39 cellular contexts compared by ENCODE assay signal in the genomic region with DNA sequence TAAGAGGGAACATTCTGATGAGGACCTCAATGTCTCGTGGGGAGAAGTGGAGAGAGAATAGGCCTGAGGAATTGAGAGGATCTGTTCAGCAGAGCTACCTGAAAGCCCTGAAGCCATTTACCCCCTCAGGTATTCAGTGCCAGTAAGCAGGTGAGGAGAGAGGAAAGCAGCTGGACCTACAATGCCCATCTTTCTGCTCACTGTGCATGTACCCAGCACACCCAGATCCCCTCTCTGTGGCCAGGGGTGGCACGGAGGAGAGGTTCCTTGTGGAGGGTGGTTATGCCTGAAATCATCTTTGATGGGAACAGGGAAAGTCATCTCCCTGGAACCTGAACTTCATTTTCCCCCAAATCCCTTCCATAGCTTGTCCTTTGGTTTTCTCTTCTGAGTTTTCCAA.
"Had no signal": no experiment of that assay in that cellular context is flagged by ENCODE, and none has a peak within 500 bp of the region (broad histone marks: within the 10 kb centered on the region; RNA-seq: fewer than 3 reads in every experiment).

No MANE protein-coding gene starts in this region.

- H3K27me3 Mint-ChIP-seq: central memory CD8-positive, alpha-beta T cell had no signal

- H3K4me3 ChIP-seq: adrenal gland, ascending aorta, body of pancreas, breast epithelium, cardiac muscle cell had no signal

- DNase-seq: activated effector memory CD4-positive, alpha-beta T cell treated with anti-CD3 and anti-CD28 coated beads, Interleukin-2, amount 50 U/mL, for 16 hours; activated effector memory CD4-positive, alpha-beta T cell treated with Interleukin-2 at 50 U/mL for 16 hours; activated gamma-delta T cell; activated gamma-delta T cell treated with Interleukin-2 at 50 U/mL for 16 hours; activated naive CD4-positive, alpha-beta T cell; activated naive CD4-positive, alpha-beta T cell treated with anti-CD3 and anti-CD28 coated beads for 36 hours; activated naive CD4-positive, alpha-beta T cell treated with anti-CD3 and anti-CD28 coated beads, Interleukin-2, amount 10 ng/mL, durations not matched to agents 7 days and 5 days; activated naive CD4-positive, alpha-beta T cell treated with anti-CD3 and anti-CD28 coated beads, Interleukin-2, amount 50 U/mL, for 16 hours; activated naive CD4-positive, alpha-beta T cell treated with Interleukin-2 at 50 U/mL for 16 hours; activated naive CD8-positive, alpha-beta T cell treated with anti-CD3 and anti-CD28 coated beads for 36 hours; activated naive CD8-positive, alpha-beta T cell treated with anti-CD3 and anti-CD28 coated beads, Interleukin-2, amount 10 ng/mL, durations not matched to agents 7 days and 5 days; activated naive CD8-positive, alpha-beta T cell treated with anti-CD3 and anti-CD28 coated beads, Interleukin-2, amount 50 U/mL, for 24 hours; activated T-cell treated with anti-CD3 and anti-CD28 coated beads for 4 hours; activated T-cell treated with anti-CD3 and anti-CD28 coated beads, Interleukin-2, amount 50 U/mL, for 1 hour; activated T-cell treated with anti-CD3 and anti-CD28 coated beads, Interleukin-2, amount 50 U/mL, for 24 hours; activated T-cell treated with anti-CD3 and anti-CD28 coated beads, Interleukin-2, amount 50 U/mL, for 4 hours; activated T-cell treated with anti-CD3 and anti-CD28 coated beads, Interleukin-2, amount 50 U/mL, for 48 hours; activated T-cell treated with anti-CD3 and anti-CD28 coated beads, Interleukin-2, amount 50 U/mL, for 72 hours; adrenal gland; amniotic stem cell; amygdala; anterior cingulate cortex; aorta; body of pancreas; brain microvascular endothelial cell; caudate nucleus; central memory CD4-positive, alpha-beta T cell; cerebellar nuclear complex had no signal

- H3K9me3 Mint-ChIP-seq: activated naive CD4-positive, alpha-beta T cell treated with anti-CD3 and anti-CD28 coated beads for 36 hours; activated naive CD4-positive, alpha-beta T cell treated with anti-CD3 and anti-CD28 coated beads, Interleukin-2, amount 10 ng/mL, durations not matched to agents 7 days and 5 days; activated naive CD4-positive, alpha-beta T cell treated with anti-CD3 and anti-CD28 coated beads, Interleukin-2, amount 50 U/mL, for 24 hours; activated naive CD4-positive, alpha-beta T cell treated with anti-CD3 and anti-CD28 coated beads, Interleukin-2, amount 50 U/mL, for 72 hours; activated naive CD8-positive, alpha-beta T cell treated with anti-CD3 and anti-CD28 coated beads for 36 hours; activated naive CD8-positive, alpha-beta T cell treated with anti-CD3 and anti-CD28 coated beads, Interleukin-2, amount 10 ng/mL, durations not matched to agents 7 days and 5 days; activated naive CD8-positive, alpha-beta T cell treated with anti-CD3 and anti-CD28 coated beads, Interleukin-2, amount 50 U/mL, for 24 hours; activated T-cell treated with anti-CD3 and anti-CD28 coated beads, Interleukin-2, amount 50 U/mL, for 24 hours; activated T-cell treated with anti-CD3 and anti-CD28 coated beads, Interleukin-2, amount 50 U/mL, for 4 hours; activated T-cell treated with anti-CD3 and anti-CD28 coated beads, Interleukin-2, amount 50 U/mL, for 72 hours; activated T-helper 1 cell treated with anti-CD3 and anti-CD28 coated beads, Interleukin-12 subunit alpha, Interleukin-12 subunit beta, Interleukin-2, Interleukin-4 antibody, amounts not matched to agents 30 ng/mL and 10 ng/mL and 1 ng/mL, durations not matched to agents 14 hours and 24 hours and 36 hours; activated T-helper 17 cell treated with anti-CD3 and anti-CD28 coated beads, Interleukin-2, amount 50 U/mL, for 72 hours; activated T-helper 2 cell treated with anti-CD3 and anti-CD28 coated beads, Interferon-gamma antibody, Interleukin-2, Interleukin-4, amounts not matched to agents 10 μg/mL and 5 μg/mL and 100 μg/mL, durations not matched to agents 14 hours and 24 hours and 36 hours; central memory CD8-positive, alpha-beta T cell had no signal

- H3K27me3 ChIP-seq: ascending aorta, body of pancreas, brain microvascular endothelial cell, cardiac muscle cell had no signal

- H3K36me3 Mint-ChIP-seq: activated naive CD4-positive, alpha-beta T cell treated with anti-CD3 and anti-CD28 coated beads, Interleukin-2, amount 10 ng/mL, durations not matched to agents 7 days and 5 days; activated naive CD4-positive, alpha-beta T cell treated with anti-CD3 and anti-CD28 coated beads, Interleukin-2, amount 50 U/mL, for 24 hours; activated naive CD4-positive, alpha-beta T cell treated with anti-CD3 and anti-CD28 coated beads, Interleukin-2, amount 50 U/mL, for 72 hours; activated naive CD8-positive, alpha-beta T cell; activated naive CD8-positive, alpha-beta T cell treated with anti-CD3 and anti-CD28 coated beads for 36 hours; activated naive CD8-positive, alpha-beta T cell treated with anti-CD3 and anti-CD28 coated beads, Interleukin-2, amount 10 ng/mL, durations not matched to agents 7 days and 5 days; brain had no signal

- H3K4me1 Mint-ChIP-seq: activated naive CD4-positive, alpha-beta T cell treated with anti-CD3 and anti-CD28 coated beads, Interleukin-2, amount 10 ng/mL, durations not matched to agents 7 days and 5 days; activated naive CD4-positive, alpha-beta T cell treated with anti-CD3 and anti-CD28 coated beads, Interleukin-2, amount 50 U/mL, for 24 hours; activated naive CD8-positive, alpha-beta T cell treated with anti-CD3 and anti-CD28 coated beads for 36 hours; activated naive CD8-positive, alpha-beta T cell treated with anti-CD3 and anti-CD28 coated beads, Interleukin-2, amount 10 ng/mL, durations not matched to agents 7 days and 5 days; activated naive CD8-positive, alpha-beta T cell treated with anti-CD3 and anti-CD28 coated beads, Interleukin-2, amount 50 U/mL, for 24 hours; activated T-helper 17 cell treated with anti-CD3 and anti-CD28 coated beads, Interleukin-2, amount 50 U/mL, for 72 hours; central memory CD8-positive, alpha-beta T cell had no signal

- H3K27ac ChIP-seq: adrenal gland, ascending aorta, body of pancreas, brain microvascular endothelial cell, breast epithelium, cardiac muscle cell had no signal

- H3K4me3 Mint-ChIP-seq: activated naive CD4-positive, alpha-beta T cell treated with anti-CD3 and anti-CD28 coated beads for 36 hours; activated naive CD4-positive, alpha-beta T cell treated with anti-CD3 and anti-CD28 coated beads, Interleukin-2, amount 10 ng/mL, durations not matched to agents 7 days and 5 days; activated naive CD4-positive, alpha-beta T cell treated with anti-CD3 and anti-CD28 coated beads, Interleukin-2, amount 50 U/mL, for 24 hours; activated naive CD8-positive, alpha-beta T cell; activated naive CD8-positive, alpha-beta T cell treated with anti-CD3 and anti-CD28 coated beads for 36 hours; activated naive CD8-positive, alpha-beta T cell treated with anti-CD3 and anti-CD28 coated beads, Interleukin-2, amount 10 ng/mL, durations not matched to agents 7 days and 5 days; activated naive CD8-positive, alpha-beta T cell treated with anti-CD3 and anti-CD28 coated beads, Interleukin-2, amount 50 U/mL, for 24 hours; activated T-cell treated with anti-CD3 and anti-CD28 coated beads, Interleukin-2, amount 50 U/mL, for 24 hours; activated T-cell treated with anti-CD3 and anti-CD28 coated beads, Interleukin-2, amount 50 U/mL, for 4 hours; activated T-cell treated with anti-CD3 and anti-CD28 coated beads, Interleukin-2, amount 50 U/mL, for 72 hours; activated T-helper 1 cell treated with anti-CD3 and anti-CD28 coated beads, Interleukin-12 subunit alpha, Interleukin-12 subunit beta, Interleukin-2, Interleukin-4 antibody, amounts not matched to agents 30 ng/mL and 10 ng/mL and 1 ng/mL, durations not matched to agents 14 hours and 24 hours and 36 hours; activated T-helper 17 cell treated with anti-CD3 and anti-CD28 coated beads, Interleukin-2, amount 50 U/mL, for 72 hours; central memory CD8-positive, alpha-beta T cell had no signal

- H3K9me3 ChIP-seq: adrenal gland, ascending aorta, body of pancreas, breast epithelium had no signal

- H3K27ac Mint-ChIP-seq: activated naive CD4-positive, alpha-beta T cell treated with anti-CD3 and anti-CD28 coated beads for 36 hours; activated naive CD4-positive, alpha-beta T cell treated with anti-CD3 and anti-CD28 coated beads, Interleukin-2, amount 10 ng/mL, durations not matched to agents 7 days and 5 days; activated naive CD4-positive, alpha-beta T cell treated with anti-CD3 and anti-CD28 coated beads, Interleukin-2, amount 50 U/mL, for 24 hours; activated naive CD4-positive, alpha-beta T cell treated with anti-CD3 and anti-CD28 coated beads, Interleukin-2, amount 50 U/mL, for 72 hours; activated naive CD8-positive, alpha-beta T cell; activated naive CD8-positive, alpha-beta T cell treated with anti-CD3 and anti-CD28 coated beads for 36 hours; activated naive CD8-positive, alpha-beta T cell treated with anti-CD3 and anti-CD28 coated beads, Interleukin-2, amount 10 ng/mL, durations not matched to agents 7 days and 5 days; activated naive CD8-positive, alpha-beta T cell treated with anti-CD3 and anti-CD28 coated beads, Interleukin-2, amount 50 U/mL, for 24 hours; activated T-cell treated with anti-CD3 and anti-CD28 coated beads, Interleukin-2, amount 50 U/mL, for 24 hours; activated T-cell treated with anti-CD3 and anti-CD28 coated beads, Interleukin-2, amount 50 U/mL, for 72 hours; activated T-helper 1 cell treated with anti-CD3 and anti-CD28 coated beads, Interleukin-12 subunit alpha, Interleukin-12 subunit beta, Interleukin-2, Interleukin-4 antibody, amounts not matched to agents 30 ng/mL and 10 ng/mL and 1 ng/mL, durations not matched to agents 14 hours and 24 hours and 36 hours; activated T-helper 17 cell treated with anti-CD3 and anti-CD28 coated beads, Interleukin-2, amount 50 U/mL, for 72 hours; activated T-helper 2 cell treated with anti-CD3 and anti-CD28 coated beads, Interferon-gamma antibody, Interleukin-2, Interleukin-4, amounts not matched to agents 10 μg/mL and 5 μg/mL and 100 μg/mL, durations not matched to agents 14 hours and 24 hours and 36 hours; brain had no signal

- H3K4me1 ChIP-seq: adrenal gland, ascending aorta, body of pancreas, breast epithelium had no signal

- H3K36me3 ChIP-seq: adrenal gland, ascending aorta, brain microvascular endothelial cell, breast epithelium, cardiac muscle cell had no signal
